ENCODE assay signal across 22 cellular contexts in genomic region chr7:86647340-86648094, GRCh38. TPM values are rescaled to one million over a fixed set of nuclear protein-coding genes. Genes with fewer than 3 reads are reported as not detected.
"Had no signal": no experiment of that assay in that cellular context is flagged by ENCODE, and none has a peak within 500 bp of the region (broad histone marks: within the 10 kb centered on the region; RNA-seq: fewer than 3 reads in every experiment).

No MANE protein-coding gene starts in this region.

- H3K9me3 Mint-ChIP-seq: activated naive CD4-positive, alpha-beta T cell treated with anti-CD3 and anti-CD28 coated beads, Interleukin-2, amount 50 U/mL, for 24 hours; activated T-cell treated with anti-CD3 and anti-CD28 coated beads, Interleukin-2, amount 50 U/mL, for 72 hours; natural killer cell treated with Interleukin-12 subunit alpha and Interleukin-12 subunit beta and Interleukin-15 and Interleukin-18, amount 100 ng/mL, for 72 hours had no signal

- H3K27ac Mint-ChIP-seq: activated naive CD4-positive, alpha-beta T cell treated with anti-CD3 and anti-CD28 coated beads, Interleukin-2, amount 50 U/mL, for 24 hours; activated T-cell treated with anti-CD3 and anti-CD28 coated beads, Interleukin-2, amount 50 U/mL, for 72 hours; immature natural killer cell; natural killer cell treated with Interleukin-12 subunit alpha and Interleukin-12 subunit beta and Interleukin-15 and Interleukin-18, amount 100 ng/mL, for 72 hours had no signal

- H3K4me1 Mint-ChIP-seq: activated naive CD4-positive, alpha-beta T cell treated with anti-CD3 and anti-CD28 coated beads, Interleukin-2, amount 50 U/mL, for 24 hours; immature natural killer cell had no signal

- H3K36me3 Mint-ChIP-seq: activated naive CD4-positive, alpha-beta T cell treated with anti-CD3 and anti-CD28 coated beads, Interleukin-2, amount 50 U/mL, for 24 hours; immature natural killer cell; natural killer cell treated with Interleukin-12 subunit alpha and Interleukin-12 subunit beta and Interleukin-15 and Interleukin-18, amount 100 ng/mL, for 72 hours had no signal

- DNase-seq: activated CD4-positive, alpha-beta T cell treated with anti-CD3 and anti-CD28 coated beads for 1 hour; activated CD8-positive, alpha-beta memory T cell treated with anti-CD3 and anti-CD28 coated beads for 24 hours; activated effector memory CD4-positive, alpha-beta T cell treated with anti-CD3 and anti-CD28 coated beads, Interleukin-2, amount 50 U/mL, for 16 hours; activated T-cell treated with anti-CD3 and anti-CD28 coated beads, Interleukin-2, amount 50 U/mL, for 72 hours; gastrocnemius medialis; heart right ventricle; immature natural killer cell; left cardiac atrium; lower lobe of right lung; occipital lobe; stimulated activated CD4-positive, alpha-beta T cell treated with anti-CD3 and anti-CD28 coated beads, Interleukin-12 subunit alpha, Interleukin-12 subunit beta, amount 100 ng/mL, for 4 hours; stimulated activated CD4-positive, alpha-beta T cell treated with anti-CD3 and anti-CD28 coated beads, Interleukin-1b, Interleukin-23, amount 100 ng/mL, for 48 hours; stimulated activated naive CD4-positive, alpha-beta T cell treated with Interleukin-2 at 50 U/mL for 16 hours; trophoblast cell; WERI-Rb-1 had no signal

- H3K27ac ChIP-seq: gastrocnemius medialis, heart right ventricle, lower lobe of right lung, right atrium auricular region, vagina, WERI-Rb-1 had no signal

- H3K4me3 Mint-ChIP-seq: activated naive CD4-positive, alpha-beta T cell treated with anti-CD3 and anti-CD28 coated beads, Interleukin-2, amount 50 U/mL, for 24 hours; activated T-cell treated with anti-CD3 and anti-CD28 coated beads, Interleukin-2, amount 50 U/mL, for 72 hours; immature natural killer cell; natural killer cell treated with Interleukin-12 subunit alpha and Interleukin-12 subunit beta and Interleukin-15 and Interleukin-18, amount 100 ng/mL, for 72 hours had no signal

RNA-seq across cellular contexts. Expression of gene GRM3, which starts 3.8 kb away (rescaled TPM):
- total RNA-seq: activated T-cell treated with anti-CD3 and anti-CD28 coated beads, Interleukin-2, amount 50 U/mL, for 72 hours; gastrocnemius medialis; lower lobe of right lung; natural killer cell treated with Interleukin-12 subunit alpha and Interleukin-12 subunit beta and Interleukin-15 and Interleukin-18, amount 100 ng/mL, for 72 hours; posterior vena cava; right atrium auricular region; subcutaneous adipose tissue; T-helper 2 cell treated with Interferon-gamma antibody and Interleukin-4, amounts not matched to agents 100 ng/mL and 5 ng/mL, for 36 hours; vagina had no signal
- polyA plus RNA-seq: immature natural killer cell had no signal
